Comparison of ENCODE assay signal across 23 cellular contexts in the genomic region with DNA sequence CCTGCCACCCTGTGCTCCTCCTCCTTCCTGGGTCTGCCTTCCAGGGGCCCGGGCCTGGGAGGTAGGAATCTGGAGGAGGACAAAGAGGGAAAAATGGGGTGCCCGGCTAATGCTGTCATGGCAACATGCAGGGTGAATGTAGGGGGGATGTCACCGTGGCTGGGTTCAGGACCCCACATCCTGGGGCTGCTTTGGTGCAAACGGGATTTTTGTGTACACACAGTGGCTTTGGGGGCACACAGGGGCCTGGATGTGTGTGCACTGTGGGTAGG. TPM values are rescaled to one million over a fixed set of nuclear protein-coding genes. Genes with fewer than 3 reads are reported as not detected.
DNase-seq lines count a peak whose midpoint lies in the region; ATAC-seq and TF ChIP-seq lines count a peak whose summit lies in the region.
"Had no signal": no experiment of that assay in that cellular context is flagged by ENCODE, and none has a peak within 500 bp of the region (broad histone marks: within the 10 kb centered on the region; RNA-seq: fewer than 3 reads in every experiment).

No MANE protein-coding gene starts in this region.

- no peak overlapping the region for H3K4ac ChIP-seq in H9 (ENCODE audit: low read depth, low read length)

- H3K36me3 Mint-ChIP-seq in H9 (ENCODE audit: insufficient read depth in 1 of 3, low read depth in 3 of 3) (peaks cover 0 to 16% (median 0%) of the 10 kb centered on the region in 3 experiments; a peak in 3 of 7 replicates), T-helper 17 cell (ENCODE audit: low read depth) (no peaks in the 10 kb centered on the region)
- H3K36me3 Mint-ChIP-seq in T-helper 2 cell treated with Interferon-gamma antibody and Interleukin-4, amounts not matched to agents 5 μg/mL and 100 μg/mL, for 36 hours (ENCODE audit: low read depth), result no peaks in the 10 kb centered on the region
- H3K36me3 Mint-ChIP-seq: activated CD8-positive, alpha-beta memory T cell treated with anti-CD3 and anti-CD28 coated beads, Interleukin-2, amount 10 ng/mL, durations not matched to agents 7 days and 5 days; natural killer cell had no signal

- no peaks in the 10 kb centered on the region for H3K79me1 ChIP-seq in H9 (ENCODE audit: insufficient read depth, low read depth, low read length, poor library complexity, severe bottlenecking)

- no peak overlapping the region for H2AK5ac ChIP-seq in H9 (ENCODE audit: insufficient read length, low read length)

- H3K27ac Mint-ChIP-seq in H9, result peak overlapping the region in 1 of 3 experiments; percentile 44; a peak in 1 of 7 replicates
- no peak overlapping the region for H3K27ac Mint-ChIP-seq in T-helper 17 cell
- H3K27ac Mint-ChIP-seq in T-helper 2 cell treated with Interferon-gamma antibody and Interleukin-4, amounts not matched to agents 5 μg/mL and 100 μg/mL, for 36 hours, result no peak overlapping the region
- H3K27ac Mint-ChIP-seq: activated CD8-positive, alpha-beta memory T cell treated with anti-CD3 and anti-CD28 coated beads, Interleukin-2, amount 10 ng/mL, durations not matched to agents 7 days and 5 days; activated naive CD8-positive, alpha-beta T cell treated with anti-CD3 and anti-CD28 coated beads, Interleukin-2, amount 50 U/mL, for 24 hours; activated T-helper 2 cell treated with anti-CD3 and anti-CD28 coated beads, Interferon-gamma antibody, Interleukin-2, Interleukin-4, amounts not matched to agents 10 μg/mL and 5 μg/mL and 100 μg/mL, durations not matched to agents 14 hours and 24 hours and 36 hours; natural killer cell had no signal

- H3K18ac ChIP-seq in H9 (ENCODE audit: insufficient read length, low read depth, low read length), result no peak overlapping the region

- H3K23me2 ChIP-seq in H9 (ENCODE audit: insufficient read length, low read depth, low read length, poor library complexity, severe bottlenecking), result no peaks in the 10 kb centered on the region

- H3K4me3 ChIP-seq in colonic mucosa, result no peak overlapping the region
- H3K4me3 ChIP-seq in mesodermal cell (ENCODE audit: extremely low read depth, insufficient read depth, low read length, poor library complexity, severe bottlenecking), result no peak overlapping the region
- no peak overlapping the region for H3K4me3 ChIP-seq in spleen
- no peak overlapping the region for H3K4me3 ChIP-seq in brain microvascular endothelial cell (ENCODE audit: low read depth, low read length)
- H3K4me3 ChIP-seq: GM23248, lung had no signal

- no peak overlapping the region for H2BK120ac ChIP-seq in H9 (ENCODE audit: low read depth, low read length, poor library complexity, severe bottlenecking)

- ATAC-seq in T-helper 17 cell, result no peak
- ATAC-seq: activated CD8-positive, alpha-beta memory T cell treated with anti-CD3 and anti-CD28 coated beads, Interleukin-2, amount 10 ng/mL, durations not matched to agents 7 days and 5 days; activated naive CD8-positive, alpha-beta T cell treated with anti-CD3 and anti-CD28 coated beads, Interleukin-2, amount 50 U/mL, for 24 hours; natural killer cell had no signal

- no peak overlapping the region for H3K23ac ChIP-seq in H9 (ENCODE audit: insufficient read length, low read depth, low read length)

- intact Hi-C loops in colonic mucosa (cut with DNase I) (no loop called here), spleen (cut with DNase I; ENCODE audit: low total_unique reads) (no loop called here)

- TF ChIP-seq CTCF in H9 (conservative IDR thresholded peaks at IDR 0.05) (no peak), colonic mucosa (IDR thresholded peaks at IDR 0.05) (no peak), spleen (IDR thresholded peaks at IDR 0.05 in 8 of 11, conservative IDR thresholded peaks at IDR 0.05 in 3 of 11) (no peak), brain microvascular endothelial cell (IDR thresholded peaks at IDR 0.05; ENCODE audit: low read depth, low read length, missing control alignments) (no peak)

- no peaks in the 10 kb centered on the region for H3K79me2 ChIP-seq in H9 (ENCODE audit: insufficient read depth, low read length)

- H3K4me2 ChIP-seq in H9 (ENCODE audit: insufficient read depth, insufficient read length, low read length), result no peak overlapping the region

- peaks cover 2% of the 10 kb centered on the region; the same call in 1 of the 2 replicates for H3K4me1 ChIP-seq in H9 (ENCODE audit: insufficient read depth, low read length)
- H3K4me1 ChIP-seq in colonic mucosa, result no peaks in the 10 kb centered on the region
- peaks cover 33% of the 10 kb centered on the region for H3K4me1 ChIP-seq in mesodermal cell (ENCODE audit: control insufficient read depth, insufficient read depth, low read length, poor library complexity, severe bottlenecking)
- peaks cover 0 to 18% (median 7%) of the 10 kb centered on the region in 6 donors for H3K4me1 ChIP-seq in spleen

- peaks cover 40 to 48% of the 10 kb centered on the region in 2 experiments for H3K4me1 Mint-ChIP-seq in H9
- H3K4me1 Mint-ChIP-seq in T-helper 17 cell, result no peaks in the 10 kb centered on the region
- H3K4me1 Mint-ChIP-seq in T-helper 2 cell treated with Interferon-gamma antibody and Interleukin-4, amounts not matched to agents 5 μg/mL and 100 μg/mL, for 36 hours (ENCODE audit: low read depth), result no peaks in the 10 kb centered on the region
- H3K4me1 Mint-ChIP-seq: activated CD8-positive, alpha-beta memory T cell treated with anti-CD3 and anti-CD28 coated beads, Interleukin-2, amount 10 ng/mL, durations not matched to agents 7 days and 5 days; activated naive CD8-positive, alpha-beta T cell treated with anti-CD3 and anti-CD28 coated beads, Interleukin-2, amount 50 U/mL, for 24 hours; natural killer cell had no signal

- H2BK20ac ChIP-seq in H9 (ENCODE audit: low read depth, low read length, poor library complexity, severe bottlenecking), result no peak overlapping the region

- no peak overlapping the region for H2BK15ac ChIP-seq in H9 (ENCODE audit: low read depth, low read length)

- no peak overlapping the region for H4K5ac ChIP-seq in H9 (ENCODE audit: insufficient read length, low read depth, low read length)

- no peak overlapping the region for H3K56ac ChIP-seq in H9 (ENCODE audit: insufficient read length, low read depth, low read length)

- no peak overlapping the region for H4K8ac ChIP-seq in H9 (replicated peaks; ENCODE audit: insufficient read length, low read depth, low read length)

- in situ Hi-C loops in brain microvascular endothelial cell (cut with HindIII; ENCODE audit: low pct_ligation_motif_present, low sequenced_read_pairs), result no loop called here

- H3T11ph ChIP-seq in H9 (ENCODE audit: low read length), result no peak overlapping the region

- no CpG with 5 or more reads among the region's 4 CpGs for WGBS in H9 (ENCODE audit: extremely low coverage, insufficient read length, low lambda C conversion rate)
- WGBS in mesodermal cell (ENCODE audit: insufficient coverage in 2 of 2), 2 experiments, result 36 to 46% methylated on average over 2 of the region's 4 CpGs
- WGBS in spleen, 5 donors, result 57 to 73% (median 60%) methylated on average over 4 of the region's 4 CpGs

- H3K4me3 Mint-ChIP-seq in H9 (no peak overlapping the region; a peak in 1 of 5 replicates), T-helper 17 cell (no peak overlapping the region)
- H3K4me3 Mint-ChIP-seq in T-helper 2 cell treated with Interferon-gamma antibody and Interleukin-4, amounts not matched to agents 5 μg/mL and 100 μg/mL, for 36 hours, result no peak overlapping the region
- H3K4me3 Mint-ChIP-seq: activated CD8-positive, alpha-beta memory T cell treated with anti-CD3 and anti-CD28 coated beads, Interleukin-2, amount 10 ng/mL, durations not matched to agents 7 days and 5 days; activated naive CD8-positive, alpha-beta T cell treated with anti-CD3 and anti-CD28 coated beads, Interleukin-2, amount 50 U/mL, for 24 hours; natural killer cell had no signal

- no peak overlapping the region for H2BK5ac ChIP-seq in H9 (ENCODE audit: insufficient read length, low read length)

- H4K20me1 ChIP-seq in H9 (ENCODE audit: control insufficient read depth, insufficient read depth, insufficient read length), result no peaks in the 10 kb centered on the region

- no peak overlapping the region for H4K91ac ChIP-seq in H9 (ENCODE audit: insufficient read length, low read depth, low read length)

- 0 out of 2 replicates have a peak overlapping the region, but pooled peaks have one; percentile 5 for H3K14ac ChIP-seq in H9 (ENCODE audit: insufficient read depth, low read length)

- no peaks in the 10 kb centered on the region for H3K36me3 ChIP-seq in colonic mucosa
- peaks cover 3% of the 10 kb centered on the region for H3K36me3 ChIP-seq in mesodermal cell (ENCODE audit: control insufficient read depth, insufficient read depth, low read length)
- H3K36me3 ChIP-seq in spleen, result no peaks in the 10 kb centered on the region
- H3K36me3 ChIP-seq in brain microvascular endothelial cell (replicated peaks), result no peaks in the 10 kb centered on the region

- H3K9ac ChIP-seq in H9 (ENCODE audit: extremely low read depth, insufficient read length, low read length) (no peak overlapping the region), colonic mucosa (ENCODE audit: low read depth in 2 of 2, low read length in 2 of 2) (no peak overlapping the region)
- H3K9ac ChIP-seq: GM23248 had no signal

- H3K27ac ChIP-seq in H9 (ENCODE audit: insufficient read length, low read depth, low read length) (no peak overlapping the region), colonic mucosa (peak overlapping the region; percentile 16), mesodermal cell (ENCODE audit: low read depth, low read length, severe bottlenecking) (peak overlapping the region; percentile 62), spleen (peak overlapping the region in 6 of 8 donors; percentile 51 to 64 (median 60)), brain microvascular endothelial cell (no peak overlapping the region)
- H3K27ac ChIP-seq: C4-2B, GM23248, RWPE1 had no signal

- TF ChIP-seq POLR2A in spleen (IDR thresholded peaks at IDR 0.05), result no peak

- no peak overlapping the region for H2BK12ac ChIP-seq in H9 (ENCODE audit: insufficient read length, low read depth, low read length)

- H3K27me3 Mint-ChIP-seq in H9 (ENCODE audit: low read depth), result no peaks in the 10 kb centered on the region; the same call in none of the 2 replicates
- H3K27me3 Mint-ChIP-seq in T-helper 17 cell, result no peaks in the 10 kb centered on the region
- no peaks in the 10 kb centered on the region for H3K27me3 Mint-ChIP-seq in T-helper 2 cell treated with Interferon-gamma antibody and Interleukin-4, amounts not matched to agents 5 μg/mL and 100 μg/mL, for 36 hours (ENCODE audit: low read depth)
- H3K27me3 Mint-ChIP-seq: activated CD8-positive, alpha-beta memory T cell treated with anti-CD3 and anti-CD28 coated beads, Interleukin-2, amount 10 ng/mL, durations not matched to agents 7 days and 5 days; activated naive CD8-positive, alpha-beta T cell treated with anti-CD3 and anti-CD28 coated beads, Interleukin-2, amount 50 U/mL, for 24 hours had no signal

- H3K9me3 ChIP-seq in H9 (ENCODE audit: control insufficient read depth, low read depth, low read length), result no peaks in the 10 kb centered on the region
- H3K9me3 ChIP-seq in colonic mucosa, result no peaks in the 10 kb centered on the region
- H3K9me3 ChIP-seq in mesodermal cell (ENCODE audit: control insufficient read depth, low read length), result no peaks in the 10 kb centered on the region
- no peaks in the 10 kb centered on the region for H3K9me3 ChIP-seq in spleen
- H3K9me3 ChIP-seq in T-helper 17 cell (ENCODE audit: control insufficient read depth, low read length, poor library complexity, severe bottlenecking), result no peaks in the 10 kb centered on the region

- no peak overlapping the region for H2AFZ ChIP-seq in H9 (ENCODE audit: low read length)
- H2AFZ ChIP-seq: GM23248 had no signal

- DNase-seq in H9 (no peak), colonic mucosa (no peak), spleen (no peak), T-helper 17 cell (no peak), brain microvascular endothelial cell (no peak), amniotic stem cell (lab: John Stamatoyannopoulos, UW) (no peak)
- no peak for DNase-seq in T-helper 2 cell treated with Interferon-gamma antibody and Interleukin-4, amounts not matched to agents 5 μg/mL and 100 μg/mL, for 36 hours (ENCODE audit: low spot score)
- DNase-seq: ACHN; activated CD4-positive, alpha-beta T cell treated with anti-CD3 and anti-CD28 coated beads for 4 hours; activated CD8-positive, alpha-beta memory T cell treated with anti-CD3 and anti-CD28 coated beads, Interleukin-2, amount 10 ng/mL, durations not matched to agents 7 days and 5 days; activated naive CD8-positive, alpha-beta T cell treated with anti-CD3 and anti-CD28 coated beads, Interleukin-2, amount 50 U/mL, for 24 hours; central memory CD4-positive, alpha-beta T cell; effector CD4-positive, alpha-beta T cell; glutamatergic neuron; GM23248; natural killer cell; NCI-H1105; NCI-H510A had no signal

- no peaks in the 10 kb centered on the region for H3K27me3 ChIP-seq in H9 (ENCODE audit: insufficient read depth, low read length)
- H3K27me3 ChIP-seq in colonic mucosa, result no peaks in the 10 kb centered on the region
- H3K27me3 ChIP-seq in spleen (replicated peaks in 1 of 7), result no peaks in the 10 kb centered on the region
- H3K27me3 ChIP-seq in brain microvascular endothelial cell (replicated peaks), result no peaks in the 10 kb centered on the region

- no peaks in the 10 kb centered on the region for H3K9me3 Mint-ChIP-seq in H9
- no peaks in the 10 kb centered on the region for H3K9me3 Mint-ChIP-seq in T-helper 2 cell treated with Interferon-gamma antibody and Interleukin-4, amounts not matched to agents 5 μg/mL and 100 μg/mL, for 36 hours
- H3K9me3 Mint-ChIP-seq: activated naive CD8-positive, alpha-beta T cell treated with anti-CD3 and anti-CD28 coated beads, Interleukin-2, amount 50 U/mL, for 24 hours; activated T-helper 2 cell treated with anti-CD3 and anti-CD28 coated beads, Interferon-gamma antibody, Interleukin-2, Interleukin-4, amounts not matched to agents 10 μg/mL and 5 μg/mL and 100 μg/mL, durations not matched to agents 14 hours and 24 hours and 36 hours; natural killer cell had no signal

RNA-seq across cellular contexts. Expression of a gene that starts 37.0 kb away (rescaled TPM):
- total RNA-seq in H9 (2021), result 27.1 and 28.2 TPM in 2 replicates
- 10 to 100 TPM; 52.8 to 65.3 TPM for total RNA-seq in colonic mucosa
- 41.4 TPM for polyA plus RNA-seq in mesodermal cell (2013, experiment 1 of 2)
- polyA plus RNA-seq in mesodermal cell (2013, experiment 2 of 2), result 35.7 TPM
- 10 to 100 TPM; 31.9 to 69.6 (median 50.1) TPM for total RNA-seq in spleen
- 10 to 100 TPM in 2 of 3 donors, 1 to 10 TPM in 1; 7.9 to 14.0 (median 13.9) TPM for polyA plus RNA-seq in spleen
- 1 to 10 TPM; 4.0 to 4.1 TPM for total RNA-seq in T-helper 17 cell

Comparison
In these comparisons a context has a peak if more than half of its experiments do, and no peak if none do; other contexts are left out.
1. H3K27ac ChIP-seq: peak in colonic mucosa (single experiment), mesodermal cell (single experiment) and spleen (6 of 8); none in H9 (single experiment) and brain microvascular endothelial cell (single experiment).